ENCODE assay signal across 2 cellular contexts in the genomic region with DNA sequence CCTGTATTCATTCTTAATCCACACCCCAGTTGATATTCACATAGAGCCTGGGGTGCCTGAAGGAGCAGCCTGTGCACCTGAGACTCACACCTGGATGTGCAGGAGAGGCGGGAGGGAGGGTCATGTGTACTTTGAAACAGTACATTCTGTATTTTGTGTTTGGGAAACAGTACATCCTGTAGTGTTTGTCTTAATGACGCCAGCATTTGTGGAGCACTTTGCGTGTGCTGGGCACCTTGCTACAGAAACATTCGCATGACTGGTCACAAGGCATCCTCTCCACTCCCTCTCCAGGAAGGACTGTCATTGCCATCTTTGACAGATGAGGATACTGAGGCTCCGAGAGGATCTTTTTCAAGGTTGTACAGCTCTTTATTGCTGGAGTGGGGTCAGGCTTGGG.
TF ChIP-seq lines count a peak whose summit lies in the region.

No MANE protein-coding gene starts in this region.

TF ChIP-seq in A549, 52 proteins besides CTCF, POLR2A, EP300 and RAD21 (continued from another document):
- TF ChIP-seq TP53 (CRISPR knock-in tag; IDR thresholded peaks at IDR 0.05) (no peak), CEBPB (IDR thresholded peaks at IDR 0.05) (no peak), SREBF2 (IDR thresholded peaks at IDR 0.05) (no peak), GATA3 (IDR thresholded peaks at IDR 0.05; ENCODE audit: borderline replicate concordance) (no peak), JUNB (IDR thresholded peaks at IDR 0.05) (no peak), CBX8 (IDR thresholded peaks at IDR 0.05) (no peak), HOXB13 (CRISPR knock-in tag; IDR thresholded peaks at IDR 0.05; ENCODE audit: low read depth) (no peak)
- TF ChIP-seq, protein P1, sequence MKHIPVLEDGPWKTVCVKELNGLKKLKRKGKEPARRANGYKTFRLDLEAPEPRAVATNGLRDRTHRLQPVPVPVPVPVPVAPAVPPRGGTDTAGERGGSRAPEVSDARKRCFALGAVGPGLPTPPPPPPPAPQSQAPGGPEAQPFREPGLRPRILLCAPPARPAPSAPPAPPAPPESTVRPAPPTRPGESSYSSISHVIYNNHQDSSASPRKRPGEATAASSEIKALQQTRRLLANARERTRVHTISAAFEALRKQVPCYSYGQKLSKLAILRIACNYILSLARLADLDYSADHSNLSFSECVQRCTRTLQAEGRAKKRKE (CRISPR knock-in tag; IDR thresholded peaks at IDR 0.05; ENCODE audit: low read depth), result no peak
- TF ChIP-seq, protein P2, sequence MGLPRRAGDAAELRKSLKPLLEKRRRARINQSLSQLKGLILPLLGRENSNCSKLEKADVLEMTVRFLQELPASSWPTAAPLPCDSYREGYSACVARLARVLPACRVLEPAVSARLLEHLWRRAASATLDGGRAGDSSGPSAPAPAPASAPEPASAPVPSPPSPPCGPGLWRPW (IDR thresholded peaks at IDR 0.05), result no peak
TF ChIP-seq in A549: peak in this region for 0.

TF ChIP-seq in IMR-90, 13 proteins besides CTCF, POLR2A, EP300 and RAD21:
- TF ChIP-seq USF2 (IDR thresholded peaks at IDR 0.05; ENCODE audit: low read depth, low read length) (no peak), MAZ (IDR thresholded peaks at IDR 0.05; ENCODE audit: borderline replicate concordance, low read depth, low read length) (no peak), ELK1 (IDR thresholded peaks at IDR 0.05; ENCODE audit: borderline replicate concordance, low read depth, low read length) (no peak), MXI1 (IDR thresholded peaks at IDR 0.05; ENCODE audit: borderline replicate concordance, low read depth, low read length) (no peak), NFE2L2 (IDR thresholded peaks at IDR 0.05; ENCODE audit: low read depth, low read length) (no peak), BHLHE40 (IDR thresholded peaks at IDR 0.05; ENCODE audit: low read depth, low read length) (no peak)
